In genomic region chr1:2275796-2276536, GRCh38 we compare ENCODE assay signal across 9 cellular contexts. TPM values are rescaled to one million over a fixed set of nuclear protein-coding genes. Genes with fewer than 3 reads are reported as not detected.
DNase-seq lines count a peak whose midpoint lies in the region; ATAC-seq and TF ChIP-seq lines count a peak whose summit lies in the region.
"Had no signal": no experiment of that assay in that cellular context is flagged by ENCODE, and none has a peak within 500 bp of the region (broad histone marks: within the 10 kb centered on the region; RNA-seq: fewer than 3 reads in every experiment).

No MANE protein-coding gene starts in this region.

- no peak for DNase-seq in activated naive CD4-positive, alpha-beta T cell treated with anti-CD3 and anti-CD28 coated beads, Interleukin-2, amount 50 U/mL, for 72 hours (ENCODE audit: low spot score in 2 of 2)
- DNase-seq in activated naive CD4-positive, alpha-beta T cell (lab: John Stamatoyannopoulos, UW): no peak
- DNase-seq in brain microvascular endothelial cell: no peak
- DNase-seq in mesendoderm: peak; percentile 40
- no peak for DNase-seq in NCI-H2196 (lab: John Stamatoyannopoulos, UW; ENCODE audit: unreplicated experiment)
- no peak for DNase-seq in DMS 273 (lab: John Stamatoyannopoulos, UW; ENCODE audit: unreplicated experiment)
- DNase-seq: activated CD4-positive, alpha-beta T cell treated with anti-CD3 and anti-CD28 coated beads for 1 hour had no signal

- H3K23ac ChIP-seq in mesendoderm (ENCODE audit: low read length): no peak overlapping the region

- no peak overlapping the region for H3K4me3 ChIP-seq in brain microvascular endothelial cell (ENCODE audit: low read depth, low read length)
- no peak overlapping the region for H3K4me3 ChIP-seq in mesendoderm (ENCODE audit: low read length)
- no peak overlapping the region for H3K4me3 ChIP-seq in urinary bladder (ENCODE audit: low read depth, low read length)

- H2AK5ac ChIP-seq in mesendoderm (ENCODE audit: low read length): no peak overlapping the region

- H3K27ac Mint-ChIP-seq in activated naive CD4-positive, alpha-beta T cell treated with anti-CD3 and anti-CD28 coated beads, Interleukin-2, amount 50 U/mL, for 72 hours: peak overlapping the region; percentile 68 to 75

- H2BK5ac ChIP-seq in mesendoderm (ENCODE audit: low read length): no peak overlapping the region

- WGBS in mesendoderm (ENCODE audit: extremely low coverage, insufficient coverage, low lambda C conversion rate): no CpG with 5 or more reads among the region's 14 CpGs
- WGBS in urinary bladder: 33% methylated on average over 14 of the region's 14 CpGs

- H3K27ac ChIP-seq in brain microvascular endothelial cell (no peak overlapping the region), mesendoderm (ENCODE audit: low read depth, low read length) (no peak overlapping the region), urinary bladder (ENCODE audit: low read depth) (peak overlapping the region; percentile 59)

- H2BK120ac ChIP-seq in mesendoderm (ENCODE audit: low read depth, low read length): no peak overlapping the region

- no peak overlapping the region for H3K4me2 ChIP-seq in mesendoderm (ENCODE audit: low read length)

- H3K79me1 ChIP-seq in mesendoderm (ENCODE audit: low read length): peaks cover 18% of the 10 kb centered on the region

- H3K4ac ChIP-seq in mesendoderm (ENCODE audit: low read depth, low read length): no peak overlapping the region

- in situ Hi-C loops in brain microvascular endothelial cell (cut with HindIII; ENCODE audit: low pct_ligation_motif_present, low sequenced_read_pairs): no loop called here

- peaks cover 5 to 12% of the 10 kb centered on the region in 2 donors for H3K36me3 Mint-ChIP-seq in activated naive CD4-positive, alpha-beta T cell treated with anti-CD3 and anti-CD28 coated beads, Interleukin-2, amount 50 U/mL, for 72 hours

- H4K8ac ChIP-seq in mesendoderm (ENCODE audit: low read depth, low read length): no peak overlapping the region

- H4K5ac ChIP-seq in mesendoderm (ENCODE audit: low read length): no peak overlapping the region

- H3K9me3 Mint-ChIP-seq in activated naive CD4-positive, alpha-beta T cell treated with anti-CD3 and anti-CD28 coated beads, Interleukin-2, amount 50 U/mL, for 72 hours: no peaks in the 10 kb centered on the region

- no peak overlapping the region for H3K56ac ChIP-seq in mesendoderm (ENCODE audit: low read length)

- H3K18ac ChIP-seq in mesendoderm (ENCODE audit: low read length): no peak overlapping the region

- peaks cover 79% of the 10 kb centered on the region for H3K79me2 ChIP-seq in mesendoderm (ENCODE audit: control insufficient read depth, insufficient read depth, low read length)

- peak; percentile 2 for TF ChIP-seq CTCF in brain microvascular endothelial cell (IDR thresholded peaks at IDR 0.05; ENCODE audit: low read depth, low read length, missing control alignments)

- no peak for ATAC-seq in activated naive CD4-positive, alpha-beta T cell treated with anti-CD3 and anti-CD28 coated beads, Interleukin-2, amount 50 U/mL, for 72 hours
- no peak for ATAC-seq in HG03571 (IDR thresholded peaks at IDR 0.05; ENCODE audit: unreplicated experiment)

- H2BK15ac ChIP-seq in mesendoderm (replicated peaks; ENCODE audit: low read depth): no peak overlapping the region

- H3K27me3 ChIP-seq in brain microvascular endothelial cell (replicated peaks) (no peaks in the 10 kb centered on the region), mesendoderm (ENCODE audit: insufficient read depth, low read length, poor library complexity) (no peaks in the 10 kb centered on the region)

- H3K36me3 ChIP-seq in brain microvascular endothelial cell (replicated peaks) (peaks cover 9% of the 10 kb centered on the region), mesendoderm (ENCODE audit: control insufficient read depth, insufficient read depth, low read length) (no peaks in the 10 kb centered on the region), urinary bladder (ENCODE audit: insufficient read depth) (no peaks in the 10 kb centered on the region)

- H3K9ac ChIP-seq in mesendoderm (ENCODE audit: low read length): no peak overlapping the region

- H3K4me1 ChIP-seq in mesendoderm (ENCODE audit: control insufficient read depth, low read depth, low read length) (peaks cover 19% of the 10 kb centered on the region), urinary bladder (ENCODE audit: insufficient read depth) (peaks cover 2% of the 10 kb centered on the region)

RNA-seq across cellular contexts. Expression of gene SKI, which starts 47.8 kb away (rescaled TPM):
- 10 to 100 TPM; 26.6 to 43.8 TPM for total RNA-seq in activated naive CD4-positive, alpha-beta T cell treated with anti-CD3 and anti-CD28 coated beads, Interleukin-2, amount 50 U/mL, for 72 hours
- 48.1 TPM for polyA plus RNA-seq in mesendoderm (2013, experiment 1 of 2)
- 51.1 TPM for polyA plus RNA-seq in mesendoderm (2013, experiment 2 of 2)
- total RNA-seq in urinary bladder: 27.8 TPM
- polyA plus RNA-seq in urinary bladder: 60.5 TPM
